ENCODE assay signal across 23 cellular contexts in the genomic region with DNA sequence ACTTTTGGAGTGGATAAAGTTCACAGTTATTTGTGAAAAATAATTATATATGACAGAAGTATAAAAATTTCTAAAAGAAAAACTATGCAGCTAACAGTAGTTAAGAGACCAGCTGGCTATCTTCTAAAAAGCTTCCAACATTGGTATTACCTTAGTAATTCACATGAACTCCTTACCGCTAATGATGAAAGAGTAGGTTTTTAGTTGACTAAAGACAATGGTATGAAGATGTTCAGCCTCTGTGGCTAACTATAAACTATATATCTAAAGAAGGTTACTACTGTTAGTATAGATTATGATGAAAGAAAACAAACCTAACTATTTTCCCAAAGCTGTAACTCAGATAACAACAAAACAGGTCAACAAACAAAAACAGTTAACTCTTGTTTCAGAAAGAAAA. TPM values are rescaled to one million over a fixed set of nuclear protein-coding genes. Genes with fewer than 3 reads are reported as not detected.
DNase-seq lines count a peak whose midpoint lies in the region; ATAC-seq, FAIRE-seq and TF ChIP-seq lines count a peak whose summit lies in the region.
"Had no signal": no experiment of that assay in that cellular context is flagged by ENCODE, and none has a peak within 500 bp of the region (broad histone marks: within the 10 kb centered on the region; RNA-seq: fewer than 3 reads in every experiment).

No MANE protein-coding gene starts in this region.

- no peaks in the 10 kb centered on the region for H3K9me3 Mint-ChIP-seq in CD8-positive, alpha-beta T cell
- no peaks in the 10 kb centered on the region for H3K9me3 Mint-ChIP-seq in activated CD8-positive, alpha-beta T cell treated with anti-CD3 and anti-CD28 coated beads, Interleukin-2, amount 10 ng/mL, durations not matched to agents 7 days and 5 days (ENCODE audit: insufficient read depth)
- no peaks in the 10 kb centered on the region for H3K9me3 Mint-ChIP-seq in mesothelial cell of epicardium
- H3K9me3 Mint-ChIP-seq: GM23338; neural progenitor cell; stimulated activated naive B cell treated with anti-CD40 and anti-IgM and Interleukin-4, amounts not matched to agents 10 μg/mL and 1 μg/mL and 100 μg/mL, for 72 hours had no signal

- no peak overlapping the region for H3K4me3 Mint-ChIP-seq in CD8-positive, alpha-beta T cell
- no peak overlapping the region for H3K4me3 Mint-ChIP-seq in activated CD8-positive, alpha-beta T cell treated with anti-CD3 and anti-CD28 coated beads, Interleukin-2, amount 10 ng/mL, durations not matched to agents 7 days and 5 days
- H3K4me3 Mint-ChIP-seq in mesothelial cell of epicardium: no peak overlapping the region
- H3K4me3 Mint-ChIP-seq: GM23338; neural progenitor cell; stimulated activated naive B cell treated with anti-CD40 and anti-IgM and Interleukin-4, amounts not matched to agents 10 μg/mL and 1 μg/mL and 100 μg/mL, for 72 hours had no signal

- H3K9me3 ChIP-seq in CD8-positive, alpha-beta T cell (ENCODE audit: low read length): no peaks in the 10 kb centered on the region
- H3K9me3 ChIP-seq in SJCRH30 (replicated peaks): no peaks in the 10 kb centered on the region
- H3K9me3 ChIP-seq: esophagus squamous epithelium, prostate gland, sigmoid colon, suprapubic skin had no signal

- CTCF ChIA-PET in CD8-positive, alpha-beta T cell (lab: Charles Lee): interaction anchor here (0.6 to 3.0 kb wide), 4 partner anchors 8 to 539 kb away, joined by 3 to 14 read pairs (median 4); no protein-coding TSS in a partner anchor
- CTCF ChIA-PET in activated CD8-positive, alpha-beta T cell treated with anti-CD3 and anti-CD28 coated beads, Interleukin-2, amount 10 ng/mL, durations not matched to agents 7 days and 5 days (lab: Charles Lee): interaction anchor here (1.0 to 8.3 kb wide), 4 partner anchors 13 to 138 kb away, joined by 3 to 54 read pairs (median 10); no protein-coding TSS in a partner anchor

- peak; percentile 40 for FAIRE-seq in G401.6 (lab: Jason Lieb, UNC)
- FAIRE-seq: frontal cortex had no signal

- H3K4me1 Mint-ChIP-seq in CD8-positive, alpha-beta T cell (ENCODE audit: low read depth): peaks cover 45% of the 10 kb centered on the region
- peaks cover 23% of the 10 kb centered on the region for H3K4me1 Mint-ChIP-seq in activated CD8-positive, alpha-beta T cell treated with anti-CD3 and anti-CD28 coated beads, Interleukin-2, amount 10 ng/mL, durations not matched to agents 7 days and 5 days (ENCODE audit: low read depth)
- H3K4me1 Mint-ChIP-seq in mesothelial cell of epicardium: peaks cover 12% of the 10 kb centered on the region

- POLR2A ChIA-PET in CD8-positive, alpha-beta T cell (lab: Charles Lee): interaction anchor here (1.3 kb wide), 1 partner anchor 10 kb away, joined by 6 read pairs; a partner anchor contains a TSS
- POLR2A ChIA-PET in activated CD8-positive, alpha-beta T cell treated with anti-CD3 and anti-CD28 coated beads, Interleukin-2, amount 10 ng/mL, durations not matched to agents 7 days and 5 days (lab: Charles Lee): interaction anchor here (1.7 kb wide), 1 partner anchor 12 kb away, joined by 5 read pairs; no protein-coding TSS in a partner anchor

- H3K4me3 ChIP-seq in CD8-positive, alpha-beta T cell (ENCODE audit: low read depth, low read length): no peak overlapping the region
- no peak overlapping the region for H3K4me3 ChIP-seq in SJCRH30
- H3K4me3 ChIP-seq: esophagus squamous epithelium, GM23338, neural progenitor cell, prostate gland, sigmoid colon, suprapubic skin had no signal

- no peak for ATAC-seq in CD8-positive, alpha-beta T cell
- no peak for ATAC-seq in activated CD8-positive, alpha-beta T cell treated with anti-CD3 and anti-CD28 coated beads, Interleukin-2, amount 10 ng/mL, durations not matched to agents 7 days and 5 days
- ATAC-seq in HG03460 (IDR thresholded peaks at IDR 0.05; ENCODE audit: unreplicated experiment): no peak
- ATAC-seq: activated CD4-positive, CD25-positive, alpha-beta regulatory T cell treated with anti-CD3 and anti-CD28 coated beads, Interleukin-2, amount 50 U/mL, for 24 hours; GM23338; stimulated activated naive B cell treated with anti-CD40 and anti-IgM and Interleukin-4, amounts not matched to agents 10 μg/mL and 1 μg/mL and 100 μg/mL, for 72 hours had no signal

- no peak overlapping the region for H3K27ac ChIP-seq in CD8-positive, alpha-beta T cell (ENCODE audit: low read depth, low read length)
- H3K27ac ChIP-seq in SJCRH30: no peak overlapping the region
- H3K27ac ChIP-seq: esophagus squamous epithelium, prostate gland, sigmoid colon, suprapubic skin had no signal

- H3K27ac Mint-ChIP-seq in CD8-positive, alpha-beta T cell: peak overlapping the region; percentile 22
- H3K27ac Mint-ChIP-seq in activated CD8-positive, alpha-beta T cell treated with anti-CD3 and anti-CD28 coated beads, Interleukin-2, amount 10 ng/mL, durations not matched to agents 7 days and 5 days: peak overlapping the region; percentile 15
- H3K27ac Mint-ChIP-seq in mesothelial cell of epicardium: peak overlapping the region; percentile 39
- H3K27ac Mint-ChIP-seq: GM23338; neural progenitor cell; stimulated activated naive B cell treated with anti-CD40 and anti-IgM and Interleukin-4, amounts not matched to agents 10 μg/mL and 1 μg/mL and 100 μg/mL, for 72 hours had no signal

- peaks cover 16% of the 10 kb centered on the region for H3K4me1 ChIP-seq in CD8-positive, alpha-beta T cell (ENCODE audit: insufficient read depth, low read length)
- H3K4me1 ChIP-seq in SJCRH30: no peaks in the 10 kb centered on the region
- H3K4me1 ChIP-seq: prostate gland had no signal

- H3K27me3 ChIP-seq in CD8-positive, alpha-beta T cell (ENCODE audit: insufficient read depth, low read length): no peaks in the 10 kb centered on the region
- no peaks in the 10 kb centered on the region for H3K27me3 ChIP-seq in SJCRH30
- H3K27me3 ChIP-seq: esophagus squamous epithelium, neural progenitor cell, sigmoid colon, suprapubic skin had no signal

- DNase-seq in CD8-positive, alpha-beta T cell: no peak
- no peak for DNase-seq in activated CD8-positive, alpha-beta T cell treated with anti-CD3 and anti-CD28 coated beads, Interleukin-2, amount 10 ng/mL, durations not matched to agents 7 days and 5 days
- DNase-seq in mesothelial cell of epicardium (ENCODE audit: low spot score in 2 of 2, unreplicated experiment in 2 of 2) (no peak), SJCRH30 (no peak), NCI-H1694 treated with DMSO at 0.1 percent for 48 hours (lab: John Stamatoyannopoulos, UW) (no peak)
- DNase-seq: anterior cingulate cortex; DMS 273 treated with DMSO at 0.1 percent for 48 hours; esophagus squamous epithelium; NCI-H1694; NCI-H2171; NCI-H524 treated with DMSO at 0.1 percent for 48 hours; SIG-M5; sigmoid colon; stimulated activated naive B cell treated with anti-CD40 and anti-IgM and Interleukin-4, amounts not matched to agents 10 μg/mL and 1 μg/mL and 100 μg/mL, for 72 hours; T-helper 1 cell had no signal

- H3K36me3 ChIP-seq in CD8-positive, alpha-beta T cell (ENCODE audit: insufficient read depth, low read length): peaks cover 23% of the 10 kb centered on the region
- peaks cover 69% of the 10 kb centered on the region for H3K36me3 ChIP-seq in SJCRH30

- intact Hi-C loops in CD8-positive, alpha-beta T cell (cut with DNase I, micrococcal nuclease): loop anchor here in 1 of 2 experiments (10.0 kb wide), 1 partner anchor 921 kb away; a partner anchor contains a TSS

- H3K36me3 Mint-ChIP-seq in CD8-positive, alpha-beta T cell: peaks cover 63% of the 10 kb centered on the region
- H3K36me3 Mint-ChIP-seq in activated CD8-positive, alpha-beta T cell treated with anti-CD3 and anti-CD28 coated beads, Interleukin-2, amount 10 ng/mL, durations not matched to agents 7 days and 5 days (ENCODE audit: low read depth): peaks cover 47% of the 10 kb centered on the region
- peaks cover 16% of the 10 kb centered on the region for H3K36me3 Mint-ChIP-seq in mesothelial cell of epicardium

- no peak for TF ChIP-seq CTCF in CD8-positive, alpha-beta T cell (IDR thresholded peaks at IDR 0.05)
- no peak for TF ChIP-seq CTCF in mesothelial cell of epicardium (IDR thresholded peaks at IDR 0.05; ENCODE audit: unreplicated experiment)

- H3K27me3 Mint-ChIP-seq in CD8-positive, alpha-beta T cell (ENCODE audit: low read depth): no peaks in the 10 kb centered on the region
- no peaks in the 10 kb centered on the region for H3K27me3 Mint-ChIP-seq in activated CD8-positive, alpha-beta T cell treated with anti-CD3 and anti-CD28 coated beads, Interleukin-2, amount 10 ng/mL, durations not matched to agents 7 days and 5 days (ENCODE audit: low read depth)
- H3K27me3 Mint-ChIP-seq in mesothelial cell of epicardium (ENCODE audit: low read depth): no peaks in the 10 kb centered on the region
- H3K27me3 Mint-ChIP-seq: stimulated activated naive B cell treated with anti-CD40 and anti-IgM and Interleukin-4, amounts not matched to agents 10 μg/mL and 1 μg/mL and 100 μg/mL, for 72 hours had no signal

RNA-seq across cellular contexts. Expression of a gene that starts 10.4 kb away (rescaled TPM):
- total RNA-seq in CD8-positive, alpha-beta T cell: 100 to 1,000 TPM; 381 to 403 TPM
- 100 to 1,000 TPM; 203 to 216 TPM for total RNA-seq in activated CD8-positive, alpha-beta T cell treated with anti-CD3 and anti-CD28 coated beads, Interleukin-2, amount 10 ng/mL, durations not matched to agents 7 days and 5 days
- total RNA-seq in mesothelial cell of epicardium: 242 to 254 TPM (median 245 TPM) in 3 replicates
- total RNA-seq in SJCRH30 (2014; rRNA removed; shearing (Covaris generic)): 342 and 371 TPM in 2 replicates
